In the genomic region with DNA sequence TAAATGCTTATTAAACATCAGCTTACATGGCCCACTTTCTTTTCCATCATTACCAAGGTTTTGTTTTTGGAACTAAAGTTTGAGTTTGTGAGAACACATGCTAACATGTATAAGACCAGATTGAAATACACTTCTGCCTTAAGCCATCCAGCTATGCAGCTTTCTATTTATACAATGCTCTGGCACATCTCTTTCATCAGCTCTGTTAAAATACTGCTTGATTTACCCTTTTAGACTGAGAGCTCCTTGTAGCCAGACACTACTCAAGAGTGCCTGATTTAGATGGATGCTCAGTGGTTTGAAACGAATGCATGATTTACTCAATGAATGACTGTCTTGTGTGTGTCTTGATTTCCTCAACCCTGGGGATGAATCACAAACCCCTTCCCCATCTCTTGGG, we compare ENCODE assay signal across 35 cellular contexts.
"Had no signal": no experiment of that assay in that cellular context is flagged by ENCODE, and none has a peak within 500 bp of the region (broad histone marks: within the 10 kb centered on the region; RNA-seq: fewer than 3 reads in every experiment).

No MANE protein-coding gene starts in this region.

- H3K4me2 ChIP-seq: KMS-11 had no signal

- H3K27me3 ChIP-seq: MG63 had no signal

- H3K9me3 ChIP-seq: MG63 had no signal

- H3K9ac ChIP-seq: KMS-11 had no signal

- DNase-seq: Karpas-422, Kasumi-1, KBM-7, KG1, MG63, MM.1S, MV-4-11, NCI-H1048, NCI-H1092, NCI-H1092 treated with DMSO at 0.1 percent for 48 hours, NCI-H1105, NCI-H1105 treated with DMSO at 0.1 percent for 48 hours, NCI-H1417, NCI-H1417 treated with DMSO at 0.1 percent for 48 hours, NCI-H1436, NCI-H1436 treated with DMSO at 0.1 percent for 48 hours, NCI-H146, NCI-H1694, NCI-H1694 treated with DMSO at 0.1 percent for 48 hours, NCI-H187, NCI-H187 treated with DMSO at 0.1 percent for 48 hours, NCI-H1930, NCI-H2029, NCI-H2029 treated with DMSO at 0.1 percent for 48 hours, NCI-H2081, NCI-H2081 treated with DMSO at 0.1 percent for 48 hours, NCI-H2107, NCI-H2171, NCI-H2171 treated with DMSO at 0.1 percent for 48 hours, NCI-H2227 treated with DMSO at 0.1 percent for 48 hours, NCI-H226, NCI-H345, NCI-H446, NCI-H446 treated with DMSO at 0.1 percent for 48 hours had no signal

- H3K4me3 ChIP-seq: MG63 had no signal

- H3K36me3 ChIP-seq: MG63 had no signal

- H3K27ac ChIP-seq: KMS-11 had no signal
